13 cellular contexts compared by ENCODE assay signal in the genomic region with DNA sequence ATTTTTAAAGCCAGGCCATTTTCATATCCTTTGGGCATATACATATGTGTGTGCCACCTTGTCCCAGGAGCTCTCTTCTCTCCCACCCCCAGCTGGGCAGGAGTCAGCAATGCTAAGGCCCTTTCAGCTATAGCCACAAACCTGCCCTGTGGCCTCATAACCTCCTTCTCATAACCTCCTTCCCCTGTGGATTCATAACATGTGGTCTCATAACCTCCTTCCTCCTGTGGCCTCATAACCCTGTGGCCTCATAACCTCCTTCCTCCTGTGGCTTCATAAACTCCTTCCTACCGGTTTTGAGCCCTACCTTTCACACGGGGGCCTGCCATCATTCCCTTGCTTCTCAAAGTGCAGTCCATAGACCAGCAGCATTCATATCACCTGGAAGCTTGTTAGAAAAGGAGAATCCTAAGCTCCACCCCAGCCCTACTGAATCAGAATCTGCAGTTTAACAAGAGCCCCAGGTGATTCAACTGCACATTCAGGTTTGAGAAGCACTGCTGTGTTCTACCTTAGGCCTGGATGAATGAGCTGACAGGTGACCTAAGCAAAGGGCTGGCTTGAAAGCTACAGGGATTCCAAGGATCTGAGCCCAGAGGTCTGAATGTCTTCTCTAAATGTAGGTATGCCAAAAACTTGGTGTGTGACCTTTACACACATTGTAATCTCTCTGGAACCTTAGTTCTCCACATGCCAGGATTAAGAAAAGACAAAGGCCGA. TPM values are rescaled to one million over a fixed set of nuclear protein-coding genes. Genes with fewer than 3 reads are reported as not detected.
DNase-seq lines count a peak whose midpoint lies in the region; ATAC-seq and TF ChIP-seq lines count a peak whose summit lies in the region.
"Had no signal": no experiment of that assay in that cellular context is flagged by ENCODE, and none has a peak within 500 bp of the region (broad histone marks: within the 10 kb centered on the region; RNA-seq: fewer than 3 reads in every experiment).

No MANE protein-coding gene starts in this region.

- CTCF ChIA-PET in activated CD4-positive, alpha-beta memory T cell treated with anti-CD3 and anti-CD28 coated beads, Interleukin-2, amount 10 ng/mL, durations not matched to agents 7 days and 5 days (lab: Charles Lee), result interaction anchor here (0.7 to 2.2 kb wide), 4 partner anchors 14 to 42 kb away, joined by 3 to 7 read pairs (median 3); a partner anchor contains a TSS

- peak overlapping the region; percentile 77 for H4K8ac ChIP-seq in trophoblast cell (ENCODE audit: low read depth, low read length)

- no peak overlapping the region for H2AFZ ChIP-seq in trophoblast cell (ENCODE audit: insufficient read depth, low read length, poor library complexity)

- peaks cover 6 to 20% of the 10 kb centered on the region in 2 experiments for H3K4me1 ChIP-seq in trophoblast cell (ENCODE audit: control insufficient read depth in 1 of 2, insufficient read depth in 2 of 2, low read length in 2 of 2)
- peaks cover 0 to 14% (median 6%) of the 10 kb centered on the region in 4 donors for H3K4me1 ChIP-seq in right lobe of liver
- H3K4me1 ChIP-seq: gastroesophageal sphincter had no signal

- H3K27ac Mint-ChIP-seq in activated CD4-positive, alpha-beta memory T cell treated with anti-CD3 and anti-CD28 coated beads, Interleukin-2, amount 10 ng/mL, durations not matched to agents 7 days and 5 days, result peak overlapping the region; percentile 36
- H3K27ac Mint-ChIP-seq: memory B cell; stimulated activated naive CD8-positive, alpha-beta T cell treated with anti-CD3 and anti-CD28 coated beads, Interleukin-15, Interleukin-2, amounts not matched to agents 100 ng/mL and 50 ng/mL, for 24 hours had no signal

- H3K9me3 ChIP-seq in trophoblast cell (ENCODE audit: insufficient read depth, low read depth, low read length) (no peaks in the 10 kb centered on the region), right lobe of liver (no peaks in the 10 kb centered on the region)
- H3K9me3 ChIP-seq: gastroesophageal sphincter had no signal

- no peaks in the 10 kb centered on the region for H3K36me3 ChIP-seq in trophoblast cell (ENCODE audit: control insufficient read depth in 1 of 2, insufficient read depth in 2 of 2, low read length in 2 of 2)
- H3K36me3 ChIP-seq in right lobe of liver, result no peaks in the 10 kb centered on the region
- H3K36me3 ChIP-seq: gastroesophageal sphincter had no signal

- no peak overlapping the region for H3K4me3 Mint-ChIP-seq in activated CD4-positive, alpha-beta memory T cell treated with anti-CD3 and anti-CD28 coated beads, Interleukin-2, amount 10 ng/mL, durations not matched to agents 7 days and 5 days
- H3K4me3 Mint-ChIP-seq: memory B cell; stimulated activated naive CD8-positive, alpha-beta T cell treated with anti-CD3 and anti-CD28 coated beads, Interleukin-15, Interleukin-2, amounts not matched to agents 100 ng/mL and 50 ng/mL, for 24 hours had no signal

- H3K9ac ChIP-seq in trophoblast cell (ENCODE audit: low read length), result no peak overlapping the region

- TF ChIP-seq CTCF in GM12865 (IDR thresholded peaks at IDR 0.05; ENCODE audit: insufficient read depth, low read depth, low read length, missing control alignments) (no peak), right lobe of liver (IDR thresholded peaks at IDR 0.05) (no peak)

- in situ Hi-C loops in KBM-7 (cut with MboI; ENCODE audit: low pct_unique_long_range_greater_than_20kb, low sequenced_read_pairs), result no loop called here

- peaks cover 27% of the 10 kb centered on the region for H3K4me1 Mint-ChIP-seq in activated CD4-positive, alpha-beta memory T cell treated with anti-CD3 and anti-CD28 coated beads, Interleukin-2, amount 10 ng/mL, durations not matched to agents 7 days and 5 days
- H3K4me1 Mint-ChIP-seq: memory B cell had no signal

- H2BK120ac ChIP-seq in trophoblast cell (ENCODE audit: insufficient read depth, low read length, poor library complexity), result peak overlapping the region; percentile 88

- intact Hi-C loops in right lobe of liver (cut with DNase I), result no loop called here

- H3K9me3 Mint-ChIP-seq in activated CD4-positive, alpha-beta memory T cell treated with anti-CD3 and anti-CD28 coated beads, Interleukin-2, amount 10 ng/mL, durations not matched to agents 7 days and 5 days, result no peaks in the 10 kb centered on the region
- H3K9me3 Mint-ChIP-seq: memory B cell; stimulated activated naive CD8-positive, alpha-beta T cell treated with anti-CD3 and anti-CD28 coated beads, Interleukin-15, Interleukin-2, amounts not matched to agents 100 ng/mL and 50 ng/mL, for 24 hours had no signal

- H2AK5ac ChIP-seq in trophoblast cell (ENCODE audit: low read length), result peak overlapping the region; percentile 93

- H3K4me3 ChIP-seq in GM12865 (ENCODE audit: low read depth, low read length), result no peak overlapping the region
- no peak overlapping the region for H3K4me3 ChIP-seq in trophoblast cell (ENCODE audit: low read depth, low read length)
- H3K4me3 ChIP-seq in right lobe of liver, result no peak overlapping the region
- H3K4me3 ChIP-seq: gastroesophageal sphincter had no signal

- ATAC-seq in right lobe of liver, result no peak
- ATAC-seq: gastroesophageal sphincter had no signal

- H2BK12ac ChIP-seq in trophoblast cell (ENCODE audit: low read length), result peak overlapping the region; percentile 84

- H3K79me1 ChIP-seq in trophoblast cell (ENCODE audit: low read length), result peaks cover 4% of the 10 kb centered on the region

- H3K27me3 ChIP-seq in trophoblast cell (ENCODE audit: insufficient read depth, low read length) (no peaks in the 10 kb centered on the region), right lobe of liver (no peaks in the 10 kb centered on the region)
- H3K27me3 ChIP-seq: gastroesophageal sphincter had no signal

- H3K27me3 Mint-ChIP-seq in activated CD4-positive, alpha-beta memory T cell treated with anti-CD3 and anti-CD28 coated beads, Interleukin-2, amount 10 ng/mL, durations not matched to agents 7 days and 5 days, result peaks cover 1% of the 10 kb centered on the region
- H3K27me3 Mint-ChIP-seq: stimulated activated naive CD8-positive, alpha-beta T cell treated with anti-CD3 and anti-CD28 coated beads, Interleukin-15, Interleukin-2, amounts not matched to agents 100 ng/mL and 50 ng/mL, for 24 hours had no signal

- H3K4ac ChIP-seq in trophoblast cell (ENCODE audit: low read depth, low read length), result peak overlapping the region; percentile 14

- no peak overlapping the region for H3K4me2 ChIP-seq in trophoblast cell (ENCODE audit: low read length)

- H3K14ac ChIP-seq in trophoblast cell (ENCODE audit: low read length), result peak overlapping the region; percentile 79

- H3K23ac ChIP-seq in trophoblast cell (ENCODE audit: low read length), result no peak overlapping the region

- H3K36me3 Mint-ChIP-seq in activated CD4-positive, alpha-beta memory T cell treated with anti-CD3 and anti-CD28 coated beads, Interleukin-2, amount 10 ng/mL, durations not matched to agents 7 days and 5 days (ENCODE audit: low read depth), result peaks cover 9% of the 10 kb centered on the region
- H3K36me3 Mint-ChIP-seq: memory B cell had no signal

- POLR2A ChIA-PET in activated CD4-positive, alpha-beta memory T cell treated with anti-CD3 and anti-CD28 coated beads, Interleukin-2, amount 10 ng/mL, durations not matched to agents 7 days and 5 days (lab: Charles Lee), result interaction anchor here (1.1 kb wide), 1 partner anchor 120 kb away, joined by 4 read pairs; a partner anchor contains a TSS

- peak overlapping the region; percentile 75 for H3K18ac ChIP-seq in trophoblast cell (ENCODE audit: low read length)

- H3K27ac ChIP-seq in trophoblast cell (ENCODE audit: low read depth, low read length) (peak overlapping the region; percentile 78), right lobe of liver (no peak overlapping the region)
- H3K27ac ChIP-seq: gastroesophageal sphincter had no signal

- H4K12ac ChIP-seq in trophoblast cell (ENCODE audit: low read depth, low read length), result peak overlapping the region; percentile 30

- no peak for TF ChIP-seq POLR2A in right lobe of liver (IDR thresholded peaks at IDR 0.05)

- no CpG with 5 or more reads among the region's 3 CpGs for WGBS in trophoblast cell (ENCODE audit: extremely low coverage, insufficient coverage, insufficient read length)
- 64% methylated on average over 3 of the region's 3 CpGs for WGBS in right lobe of liver (ENCODE audit: insufficient coverage, low coverage, low lambda C conversion rate, missing lambda C conversion rate)

- peak; percentile 30 for DNase-seq in GM12865 (ENCODE audit: low read depth)
- peak; percentile 48 for DNase-seq in KBM-7
- DNase-seq in activated CD4-positive, alpha-beta memory T cell treated with anti-CD3 and anti-CD28 coated beads, Interleukin-2, amount 10 ng/mL, durations not matched to agents 7 days and 5 days, result peak; percentile 52
- DNase-seq in trophoblast cell, result peak; percentile 90 to 94
- DNase-seq in COLO829 (ENCODE audit: low spot score), result no peak
- DNase-seq in amygdala (lab: John Stamatoyannopoulos, UW), result no peak
- DNase-seq in right lobe of liver, result no peak
- DNase-seq: NCI-H2081 had no signal

- peak overlapping the region; percentile 73 for H4K91ac ChIP-seq in trophoblast cell (ENCODE audit: low read depth, low read length)

- peaks cover 2% of the 10 kb centered on the region for H3K79me2 ChIP-seq in trophoblast cell (ENCODE audit: control insufficient read depth, insufficient read depth, low read length, poor library complexity)

- peak overlapping the region; percentile 76 for H2BK5ac ChIP-seq in trophoblast cell (ENCODE audit: low read depth, low read length, poor library complexity)

RNA-seq across cellular contexts. Expression of a gene that starts 41.9 kb away (rescaled TPM):
- 10 to 100 TPM in 1 of 2 experiments, 1 to 10 TPM in 1; 9.6 to 10.3 TPM for total RNA-seq in activated CD4-positive, alpha-beta memory T cell treated with anti-CD3 and anti-CD28 coated beads, Interleukin-2, amount 10 ng/mL, durations not matched to agents 7 days and 5 days
- 6.4 and 6.7 TPM in 2 replicates for polyA plus RNA-seq in trophoblast cell (2013)
- 10 to 100 TPM in 2 of 6 experiments, 1 to 10 TPM in 4; 7.8 to 12.4 (median 9.3) TPM for total RNA-seq in right lobe of liver

RNA-seq across cellular contexts. Expression of a gene that starts 46.1 kb away (rescaled TPM):
- under 1 TPM; 0.43 to 0.83 TPM for total RNA-seq in activated CD4-positive, alpha-beta memory T cell treated with anti-CD3 and anti-CD28 coated beads, Interleukin-2, amount 10 ng/mL, durations not matched to agents 7 days and 5 days
- polyA plus RNA-seq in trophoblast cell (2013), result 1.3 and 1.7 TPM in 2 replicates
- 10 to 100 TPM in 1 of 6 experiments, 1 to 10 TPM in 5; 3.7 to 18.8 (median 5.0) TPM for total RNA-seq in right lobe of liver
- total RNA-seq: H4, LHCN-M2 had no signal

RNA-seq across cellular contexts. Expression of a gene that starts 59.2 kb away (rescaled TPM):
- 10 to 100 TPM; 11.9 to 12.0 TPM for total RNA-seq in activated CD4-positive, alpha-beta memory T cell treated with anti-CD3 and anti-CD28 coated beads, Interleukin-2, amount 10 ng/mL, durations not matched to agents 7 days and 5 days
- 7.7 and 8.3 TPM in 2 replicates for polyA plus RNA-seq in trophoblast cell (2013)
- 10 to 100 TPM; 20.9 to 42.4 (median 30.8) TPM for total RNA-seq in right lobe of liver

Comparison
In these comparisons a context has a peak if more than half of its experiments do, and no peak if none do; other contexts are left out.
1. DNase-seq: peak in GM12865 (single experiment), KBM-7 (single experiment), activated CD4-positive, alpha-beta memory T cell treated with anti-CD3 and anti-CD28 coated beads, Interleukin-2, amount 10 ng/mL, durations not matched to agents 7 days and 5 days (single experiment) and trophoblast cell (2 of 2); none in COLO829 (single experiment), amygdala (0 of 56) and right lobe of liver (0 of 3).